Comparison of ENCODE assay signal across 20 cellular contexts in genomic region chr12:45304514-45305178, GRCh38.
DNase-seq lines count a peak whose midpoint lies in the region; ATAC-seq, FAIRE-seq and TF ChIP-seq lines count a peak whose summit lies in the region.
"Had no signal": no experiment of that assay in that cellular context is flagged by ENCODE, and none has a peak within 500 bp of the region (broad histone marks: within the 10 kb centered on the region; RNA-seq: fewer than 3 reads in every experiment).

No MANE protein-coding gene starts in this region.

- H4K20me1 ChIP-seq in GM23248 (ENCODE audit: insufficient read depth) (no peaks in the 10 kb centered on the region), OCI-LY7 (ENCODE audit: insufficient read depth, low read length) (no peaks in the 10 kb centered on the region)

- H3F3A ChIP-seq in GM23248 (ENCODE audit: insufficient read depth), result peaks cover 11% of the 10 kb centered on the region

- peaks cover 88% of the 10 kb centered on the region for H3K79me2 ChIP-seq in GM23248 (ENCODE audit: insufficient read depth)
- H3K79me2 ChIP-seq in OCI-LY7 (ENCODE audit: insufficient read depth, low read depth, low read length), result no peaks in the 10 kb centered on the region

- H3K27me3 ChIP-seq in GM23248 (replicated peaks; ENCODE audit: insufficient read depth), result no peaks in the 10 kb centered on the region
- H3K27me3 ChIP-seq in stomach, result no peaks in the 10 kb centered on the region
- H3K27me3 ChIP-seq: dorsolateral prefrontal cortex had no signal

- 35 to 37% methylated on average over 5 of the region's 5 CpGs for WGBS in GM23248 (ENCODE audit: low coverage in 1 of 2, low lambda C conversion rate in 2 of 2, missing lambda C conversion rate in 2 of 2), 2 experiments
- WGBS in stomach, 5 donors, result 16 to 44% (median 26%) methylated on average over 5 of the region's 5 CpGs

- peaks cover 12% of the 10 kb centered on the region for H3K4me1 ChIP-seq in GM23248 (ENCODE audit: insufficient read depth)
- peaks cover 14 to 63% (median 31%) of the 10 kb centered on the region in 4 donors for H3K4me1 ChIP-seq in stomach
- peaks cover 3 to 4% of the 10 kb centered on the region in 2 donors for H3K4me1 ChIP-seq in kidney (ENCODE audit: control insufficient read depth in 1 of 2, insufficient read depth in 1 of 2, low read depth in 1 of 2, low read length in 2 of 2)
- H3K4me1 ChIP-seq in OCI-LY7 (ENCODE audit: insufficient read depth, low read length, poor library complexity, severe bottlenecking), result no peaks in the 10 kb centered on the region

- H3K9me2 ChIP-seq in GM23248 (ENCODE audit: insufficient read depth) (no peaks in the 10 kb centered on the region), OCI-LY7 (ENCODE audit: insufficient read depth, low read length) (no peaks in the 10 kb centered on the region)

- H3K4me3 ChIP-seq in GM23248 (no peak overlapping the region), fibroblast of the aortic adventitia (ENCODE audit: low read depth, low read length) (no peak overlapping the region), stomach (no peak overlapping the region), kidney (ENCODE audit: low read length in 2 of 2) (no peak overlapping the region), OCI-LY7 (ENCODE audit: low read depth, low read length, poor library complexity, severe bottlenecking) (no peak overlapping the region)
- H3K4me3 ChIP-seq: dorsolateral prefrontal cortex had no signal

- BruUV-seq in OCI-LY7 (replicated peaks; lab: Mats Ljungman, UMichigan), result no TSS peak

- TF ChIP-seq POLR2A in stomach (IDR thresholded peaks at IDR 0.05), result no peak

- H3K4me2 ChIP-seq in GM23248 (ENCODE audit: unreplicated experiment) (peak overlapping the region; percentile 1), OCI-LY7 (ENCODE audit: low read length) (no peak overlapping the region)

- TF ChIP-seq CTCF in fibroblast of the aortic adventitia (IDR thresholded peaks at IDR 0.05; ENCODE audit: insufficient read depth, low read length), result no peak
- TF ChIP-seq CTCF in stomach (IDR thresholded peaks at IDR 0.05), result no peak
- no peak for TF ChIP-seq CTCF in kidney (IDR thresholded peaks at IDR 0.05; ENCODE audit: borderline replicate concordance, extremely low read depth, insufficient read depth)
- TF ChIP-seq CTCF in OCI-LY7 (conservative IDR thresholded peaks at IDR 0.05; ENCODE audit: low read length), result no peak

- intact Hi-C loops in stomach (cut with DNase I; ENCODE audit: low total_unique reads) (no loop called here), kidney (cut with DNase I) (no loop called here), OCI-LY7 (cut with micrococcal nuclease; ENCODE audit: unreplicated experiment) (no loop called here)

- H3K36me3 ChIP-seq in GM23248 (ENCODE audit: low read depth) (no peaks in the 10 kb centered on the region), stomach (no peaks in the 10 kb centered on the region), kidney (ENCODE audit: control insufficient read depth in 1 of 2, insufficient read depth in 2 of 2, low read length in 2 of 2) (no peaks in the 10 kb centered on the region), OCI-LY7 (ENCODE audit: insufficient read depth, low read length) (no peaks in the 10 kb centered on the region)

- H3K9me3 ChIP-seq in GM23248 (ENCODE audit: low read depth), result no peaks in the 10 kb centered on the region
- no peaks in the 10 kb centered on the region for H3K9me3 ChIP-seq in stomach
- no peaks in the 10 kb centered on the region for H3K9me3 ChIP-seq in kidney (ENCODE audit: control insufficient read depth in 1 of 2, low read length in 2 of 2)
- H3K9me3 ChIP-seq in OCI-LY7 (ENCODE audit: low read length), result no peaks in the 10 kb centered on the region

- H2AFZ ChIP-seq in GM23248 (no peak overlapping the region), OCI-LY7 (ENCODE audit: low read length) (no peak overlapping the region)

- in situ Hi-C loops in GM23248 (cut with MboI), result no loop called here

- no peak overlapping the region for H3K9ac ChIP-seq in GM23248
- H3K9ac ChIP-seq in kidney (ENCODE audit: low read length in 2 of 2), result no peak overlapping the region

- no peak for ATAC-seq in GM19035 (IDR thresholded peaks at IDR 0.05; ENCODE audit: unreplicated experiment)
- ATAC-seq: activated CD8-positive, alpha-beta T cell treated with anti-CD3 and anti-CD28 coated beads, Interleukin-2, amount 10 ng/mL, durations not matched to agents 7 days and 5 days; activated T-cell treated with anti-CD3 and anti-CD28 coated beads, Interleukin-2, amount 50 U/mL, for 72 hours had no signal

- POLR2A ChIA-PET in OCI-LY7 (lab: Charles Lee), result no interaction called here

- no peak for TF ChIP-seq EP300 in stomach (IDR thresholded peaks at IDR 0.05)

- DNase-seq in GM23248, result no peak
- DNase-seq in fibroblast of the aortic adventitia (ENCODE audit: low read depth), result peak; percentile 70
- DNase-seq in lung microvascular endothelial cell (ENCODE audit: low read depth in 2 of 2), result peak; percentile 42 to 46
- no peak for DNase-seq in stomach
- DNase-seq in kidney, result no peak
- no peak for DNase-seq in OCI-LY7 (ENCODE audit: low spot score)
- DNase-seq in activated naive CD4-positive, alpha-beta T cell (lab: John Stamatoyannopoulos, UW), result no peak
- DNase-seq: activated CD8-positive, alpha-beta T cell treated with anti-CD3 and anti-CD28 coated beads, Interleukin-2, amount 10 ng/mL, durations not matched to agents 7 days and 5 days; activated naive CD8-positive, alpha-beta T cell treated with anti-CD3 and anti-CD28 coated beads for 36 hours; activated T-cell treated with anti-CD3 and anti-CD28 coated beads, Interleukin-2, amount 50 U/mL, for 72 hours; C1 segment of cervical spinal cord; dorsolateral prefrontal cortex; Kasumi-1; midbrain; NCI-H1105 treated with DMSO at 0.1 percent for 48 hours; NCI-H69; OCI-M1; substantia nigra; T-helper 2 cell had no signal

- H3K27ac ChIP-seq in GM23248 (no peak overlapping the region), stomach (peak overlapping the region in 4 of 5 donors; percentile 31 to 60 (median 50)), kidney (ENCODE audit: low read depth in 2 of 2, low read length in 2 of 2) (no peak overlapping the region), OCI-LY7 (ENCODE audit: low read depth, low read length, poor library complexity, severe bottlenecking) (no peak overlapping the region)

- CTCF ChIA-PET in OCI-LY7 (lab: Charles Lee; ENCODE audit: unreplicated experiment), result no interaction called here

- no peak for FAIRE-seq in kidney (lab: Jason Lieb, UNC)

Comparison
In these comparisons a context has a peak if more than half of its experiments do, and no peak if none do; other contexts are left out.
1. DNase-seq: peak in fibroblast of the aortic adventitia (single experiment) and lung microvascular endothelial cell (2 of 2); none in GM23248 (single experiment), stomach (single experiment), kidney (single experiment), OCI-LY7 (single experiment) and activated naive CD4-positive, alpha-beta T cell (0 of 4).
2. H3K27ac ChIP-seq: peak in stomach (4 of 5); none in GM23248 (single experiment), kidney (0 of 2) and OCI-LY7 (single experiment).